ENCODE assay signal across 23 cellular contexts in the genomic region with DNA sequence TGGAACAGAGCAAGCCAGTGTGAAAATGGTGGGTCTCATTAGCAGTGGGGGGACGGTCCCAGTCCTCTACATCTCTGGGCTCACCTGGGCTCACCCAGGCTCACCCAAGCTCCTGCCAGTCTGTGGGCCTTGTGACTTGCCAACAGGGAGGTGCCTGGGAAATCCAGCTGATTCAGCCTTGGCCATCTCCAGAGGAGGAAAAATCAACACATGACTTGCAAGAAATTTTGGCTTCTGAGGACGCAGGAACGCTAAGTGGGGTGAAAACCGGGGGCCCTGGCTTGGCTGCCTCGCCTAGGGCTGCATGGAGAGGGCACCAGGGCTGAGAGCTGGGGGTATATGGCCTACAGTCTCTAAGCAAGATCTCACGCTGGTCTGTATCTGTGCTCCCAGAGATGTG. TPM values are rescaled to one million over a fixed set of nuclear protein-coding genes. Genes with fewer than 3 reads are reported as not detected.
DNase-seq lines count a peak whose midpoint lies in the region; ATAC-seq and TF ChIP-seq lines count a peak whose summit lies in the region.
"Had no signal": no experiment of that assay in that cellular context is flagged by ENCODE, and none has a peak within 500 bp of the region (broad histone marks: within the 10 kb centered on the region; RNA-seq: fewer than 3 reads in every experiment).

No MANE protein-coding gene starts in this region.

- H3K9me3 ChIP-seq in esophagus (ENCODE audit: control insufficient read depth in 2 of 2, insufficient read depth in 1 of 2, low read depth in 1 of 2, low read length in 1 of 2), result no peaks in the 10 kb centered on the region
- no peaks in the 10 kb centered on the region for H3K9me3 ChIP-seq in neural progenitor cell (ENCODE audit: low read depth)
- no peaks in the 10 kb centered on the region for H3K9me3 ChIP-seq in tibial artery

- POLR2A ChIA-PET in RWPE1 (lab: Yijun Ruan, JAX; ENCODE audit: low non-redundant PET), result no interaction called here

- H3F3A ChIP-seq in neural progenitor cell (ENCODE audit: low read depth), result peaks cover 4% of the 10 kb centered on the region

- H3K27me3 Mint-ChIP-seq in neural progenitor cell (ENCODE audit: insufficient read depth, low read depth) (peaks cover 2% of the 10 kb centered on the region), natural killer cell (ENCODE audit: low read depth in 2 of 2) (no peaks in the 10 kb centered on the region)
- H3K27me3 Mint-ChIP-seq: activated CD4-positive, alpha-beta memory T cell treated with anti-CD3 and anti-CD28 coated beads, Interleukin-2, amount 10 ng/mL, durations not matched to agents 7 days and 5 days had no signal

- DNase-seq in RWPE1 (ENCODE audit: low spot score) (no peak), neural progenitor cell (ENCODE audit: low spot score) (no peak), tibial artery (peak in 1 of 2 donors; percentile 83), NCI-H146 treated with DMSO at 0.1 percent for 48 hours (lab: John Stamatoyannopoulos, UW; ENCODE audit: unreplicated experiment) (no peak), natural killer cell (no peak)
- DNase-seq: activated CD4-positive, alpha-beta memory T cell treated with anti-CD3 and anti-CD28 coated beads, Interleukin-2, amount 10 ng/mL, durations not matched to agents 7 days and 5 days; activated gamma-delta T cell treated with Interleukin-2 at 50 U/mL for 16 hours; activated T-cell treated with anti-CD3 and anti-CD28 coated beads for 4 hours; CD8-positive, alpha-beta T cell; effector CD4-positive, alpha-beta T cell; erythroblast; H9; left cardiac atrium; NCI-H1417 treated with DMSO at 0.1 percent for 48 hours; NCI-H526; RPMI8226; stimulated activated CD4-positive, alpha-beta T cell treated with anti-CD3 and anti-CD28 coated beads, Interleukin-12 subunit alpha, Interleukin-12 subunit beta, amount 100 ng/mL, for 4 hours had no signal

- TF ChIP-seq CTCF in RWPE1 (conservative IDR thresholded peaks at IDR 0.05; ENCODE audit: low read depth) (no peak), neural progenitor cell (IDR thresholded peaks at IDR 0.05) (no peak), tibial artery (IDR thresholded peaks at IDR 0.05) (no peak), natural killer cell (IDR thresholded peaks at IDR 0.05) (no peak)

- H3K4me3 Mint-ChIP-seq in neural progenitor cell, result no peak overlapping the region
- no peak overlapping the region for H3K4me3 Mint-ChIP-seq in natural killer cell
- H3K4me3 Mint-ChIP-seq: activated CD4-positive, alpha-beta memory T cell treated with anti-CD3 and anti-CD28 coated beads, Interleukin-2, amount 10 ng/mL, durations not matched to agents 7 days and 5 days; CD8-positive, alpha-beta T cell; H9; WTC11 had no signal

- WGBS in esophagus, 2 donors, result 46 to 57% methylated on average over 6 of the region's 6 CpGs

- H3K4me1 ChIP-seq in esophagus (ENCODE audit: control insufficient read depth in 2 of 2, insufficient read depth in 2 of 2, low read length in 1 of 2) (peaks cover 29 to 55% of the 10 kb centered on the region in 2 donors), neural progenitor cell (peaks cover 12% of the 10 kb centered on the region), tibial artery (peaks cover 11 to 81% (median 62%) of the 10 kb centered on the region in 4 donors)

- H3K4me3 ChIP-seq in esophagus (ENCODE audit: low read depth in 1 of 2, low read length in 2 of 2) (no peak overlapping the region), neural progenitor cell (no peak overlapping the region), tibial artery (no peak overlapping the region)
- H3K4me3 ChIP-seq: GM12878 had no signal

- no peak overlapping the region for H2AFZ ChIP-seq in neural progenitor cell (replicated peaks)

- ATAC-seq in HG03342 (IDR thresholded peaks at IDR 0.05; ENCODE audit: unreplicated experiment), result no peak
- ATAC-seq in natural killer cell, result no peak
- ATAC-seq in GM19035 (IDR thresholded peaks at IDR 0.05; ENCODE audit: unreplicated experiment), result no peak
- ATAC-seq: CD8-positive, alpha-beta T cell; GM12878; left cardiac atrium; SK-N-SH treated with all-trans-retinoic acid at 6 μM for 48 hours; WTC11 had no signal

- H4K20me1 ChIP-seq in neural progenitor cell (ENCODE audit: low read depth), result no peaks in the 10 kb centered on the region

- peaks cover 3% of the 10 kb centered on the region for H3K36me3 Mint-ChIP-seq in neural progenitor cell
- no peaks in the 10 kb centered on the region for H3K36me3 Mint-ChIP-seq in natural killer cell

- no peaks in the 10 kb centered on the region for H3K9me3 Mint-ChIP-seq in neural progenitor cell
- no peaks in the 10 kb centered on the region for H3K9me3 Mint-ChIP-seq in natural killer cell
- H3K9me3 Mint-ChIP-seq: activated CD4-positive, alpha-beta memory T cell treated with anti-CD3 and anti-CD28 coated beads, Interleukin-2, amount 10 ng/mL, durations not matched to agents 7 days and 5 days; CD8-positive, alpha-beta T cell; H9; WTC11 had no signal

- H3K9ac ChIP-seq in neural progenitor cell, result no peak overlapping the region

- H3K79me2 ChIP-seq in neural progenitor cell (ENCODE audit: low read depth), result no peaks in the 10 kb centered on the region

- H3K27me3 ChIP-seq in esophagus (ENCODE audit: control insufficient read depth in 1 of 2, insufficient read depth in 2 of 2, low read length in 2 of 2) (no peaks in the 10 kb centered on the region), neural progenitor cell (no peaks in the 10 kb centered on the region), tibial artery (no peaks in the 10 kb centered on the region)

- H3K27ac Mint-ChIP-seq in neural progenitor cell (peak overlapping the region; percentile 35), natural killer cell (no peak overlapping the region)
- H3K27ac Mint-ChIP-seq: activated CD4-positive, alpha-beta memory T cell treated with anti-CD3 and anti-CD28 coated beads, Interleukin-2, amount 10 ng/mL, durations not matched to agents 7 days and 5 days; CD8-positive, alpha-beta T cell; WTC11 had no signal

- CTCF ChIA-PET in RWPE1 (lab: Yijun Ruan, JAX), result interaction anchor here (1.5 kb wide), 1 partner anchor 99 kb away, joined by 4 read pairs; no protein-coding TSS in a partner anchor

- H3K4me1 Mint-ChIP-seq in neural progenitor cell (peaks cover 39% of the 10 kb centered on the region), natural killer cell (peaks cover 0 to 8% of the 10 kb centered on the region in 2 donors)

- H3K27ac ChIP-seq in RWPE1, result peak overlapping the region; percentile 95
- peak overlapping the region; percentile 65 to 66 for H3K27ac ChIP-seq in esophagus (ENCODE audit: low read depth in 2 of 2, low read length in 1 of 2)
- no peak overlapping the region for H3K27ac ChIP-seq in neural progenitor cell
- peak overlapping the region; percentile 68 to 78 for H3K27ac ChIP-seq in tibial artery

- intact Hi-C loops in tibial artery (cut with DNase I; ENCODE audit: low total_unique reads), result no loop called here
- intact Hi-C loops in natural killer cell (cut with micrococcal nuclease), result no loop called here

- H3K36me3 ChIP-seq in esophagus (ENCODE audit: control insufficient read depth in 2 of 2, insufficient read depth in 2 of 2, low read length in 1 of 2), result peaks cover 0 to 10% of the 10 kb centered on the region in 2 donors
- H3K36me3 ChIP-seq in neural progenitor cell, result no peaks in the 10 kb centered on the region
- H3K36me3 ChIP-seq in tibial artery, result peaks cover 0 to 14% (median 11%) of the 10 kb centered on the region in 3 donors

- no peak overlapping the region for H3K4me2 ChIP-seq in neural progenitor cell

RNA-seq across cellular contexts. Expression of gene VAC14, which starts 47.7 kb away (rescaled TPM):
- polyA plus RNA-seq in esophagus, result 10 to 100 TPM; 24.8 to 31.3 TPM
- total RNA-seq in neural progenitor cell (ENCODE audit: low replicate concordance) (16.1 and 50.3 TPM in 2 replicates), natural killer cell (10 to 100 TPM; 33.9 to 45.6 (median 43.4) TPM)
